Comparison of ENCODE assay signal across 2 cellular contexts in the genomic region with DNA sequence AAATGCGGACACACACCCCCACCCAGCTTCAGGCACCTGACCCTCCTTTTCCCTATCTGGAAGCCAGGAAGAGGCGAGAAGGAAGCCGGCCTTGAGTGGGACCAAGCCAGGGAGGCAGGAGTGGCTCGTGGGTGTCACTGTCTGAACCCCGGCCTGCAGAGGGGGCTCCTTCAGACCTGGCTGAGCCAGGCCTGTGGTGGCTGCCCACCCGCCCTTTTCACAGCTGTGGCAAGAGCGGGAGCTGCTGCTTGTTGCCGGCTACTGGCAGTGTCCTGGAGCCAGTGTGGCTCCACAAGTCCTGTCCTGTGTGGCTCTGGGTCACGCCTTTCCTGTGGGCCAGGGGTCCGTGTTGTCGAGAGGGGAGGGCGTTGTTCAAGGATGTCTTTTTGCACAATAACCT.
TF ChIP-seq lines count a peak whose summit lies in the region.

No MANE protein-coding gene starts in this region.

TF ChIP-seq in SK-N-SH, 30 proteins besides CTCF, POLR2A, EP300 and RAD21:
- TF ChIP-seq, protein P1, sequence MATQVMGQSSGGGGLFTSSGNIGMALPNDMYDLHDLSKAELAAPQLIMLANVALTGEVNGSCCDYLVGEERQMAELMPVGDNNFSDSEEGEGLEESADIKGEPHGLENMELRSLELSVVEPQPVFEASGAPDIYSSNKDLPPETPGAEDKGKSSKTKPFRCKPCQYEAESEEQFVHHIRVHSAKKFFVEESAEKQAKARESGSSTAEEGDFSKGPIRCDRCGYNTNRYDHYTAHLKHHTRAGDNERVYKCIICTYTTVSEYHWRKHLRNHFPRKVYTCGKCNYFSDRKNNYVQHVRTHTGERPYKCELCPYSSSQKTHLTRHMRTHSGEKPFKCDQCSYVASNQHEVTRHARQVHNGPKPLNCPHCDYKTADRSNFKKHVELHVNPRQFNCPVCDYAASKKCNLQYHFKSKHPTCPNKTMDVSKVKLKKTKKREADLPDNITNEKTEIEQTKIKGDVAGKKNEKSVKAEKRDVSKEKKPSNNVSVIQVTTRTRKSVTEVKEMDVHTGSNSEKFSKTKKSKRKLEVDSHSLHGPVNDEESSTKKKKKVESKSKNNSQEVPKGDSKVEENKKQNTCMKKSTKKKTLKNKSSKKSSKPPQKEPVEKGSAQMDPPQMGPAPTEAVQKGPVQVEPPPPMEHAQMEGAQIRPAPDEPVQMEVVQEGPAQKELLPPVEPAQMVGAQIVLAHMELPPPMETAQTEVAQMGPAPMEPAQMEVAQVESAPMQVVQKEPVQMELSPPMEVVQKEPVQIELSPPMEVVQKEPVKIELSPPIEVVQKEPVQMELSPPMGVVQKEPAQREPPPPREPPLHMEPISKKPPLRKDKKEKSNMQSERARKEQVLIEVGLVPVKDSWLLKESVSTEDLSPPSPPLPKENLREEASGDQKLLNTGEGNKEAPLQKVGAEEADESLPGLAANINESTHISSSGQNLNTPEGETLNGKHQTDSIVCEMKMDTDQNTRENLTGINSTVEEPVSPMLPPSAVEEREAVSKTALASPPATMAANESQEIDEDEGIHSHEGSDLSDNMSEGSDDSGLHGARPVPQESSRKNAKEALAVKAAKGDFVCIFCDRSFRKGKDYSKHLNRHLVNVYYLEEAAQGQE (IDR thresholded peaks at IDR 0.05; ENCODE audit: low read depth, low read length) = no peak
- no peak for TF ChIP-seq MEF2A (IDR thresholded peaks at IDR 0.05; ENCODE audit: borderline replicate concordance, low read depth)
- TF ChIP-seq, protein P2, sequence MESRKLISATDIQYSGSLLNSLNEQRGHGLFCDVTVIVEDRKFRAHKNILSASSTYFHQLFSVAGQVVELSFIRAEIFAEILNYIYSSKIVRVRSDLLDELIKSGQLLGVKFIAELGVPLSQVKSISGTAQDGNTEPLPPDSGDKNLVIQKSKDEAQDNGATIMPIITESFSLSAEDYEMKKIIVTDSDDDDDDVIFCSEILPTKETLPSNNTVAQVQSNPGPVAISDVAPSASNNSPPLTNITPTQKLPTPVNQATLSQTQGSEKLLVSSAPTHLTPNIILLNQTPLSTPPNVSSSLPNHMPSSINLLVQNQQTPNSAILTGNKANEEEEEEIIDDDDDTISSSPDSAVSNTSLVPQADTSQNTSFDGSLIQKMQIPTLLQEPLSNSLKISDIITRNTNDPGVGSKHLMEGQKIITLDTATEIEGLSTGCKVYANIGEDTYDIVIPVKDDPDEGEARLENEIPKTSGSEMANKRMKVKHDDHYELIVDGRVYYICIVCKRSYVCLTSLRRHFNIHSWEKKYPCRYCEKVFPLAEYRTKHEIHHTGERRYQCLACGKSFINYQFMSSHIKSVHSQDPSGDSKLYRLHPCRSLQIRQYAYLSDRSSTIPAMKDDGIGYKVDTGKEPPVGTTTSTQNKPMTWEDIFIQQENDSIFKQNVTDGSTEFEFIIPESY (IDR thresholded peaks at IDR 0.05; ENCODE audit: borderline replicate concordance, low read depth) = no peak
- TF ChIP-seq YY1 (IDR thresholded peaks at IDR 0.05; ENCODE audit: low read depth) = no peak
- no peak for TF ChIP-seq JUND (IDR thresholded peaks at IDR 0.05)
- TF ChIP-seq, protein P3, sequence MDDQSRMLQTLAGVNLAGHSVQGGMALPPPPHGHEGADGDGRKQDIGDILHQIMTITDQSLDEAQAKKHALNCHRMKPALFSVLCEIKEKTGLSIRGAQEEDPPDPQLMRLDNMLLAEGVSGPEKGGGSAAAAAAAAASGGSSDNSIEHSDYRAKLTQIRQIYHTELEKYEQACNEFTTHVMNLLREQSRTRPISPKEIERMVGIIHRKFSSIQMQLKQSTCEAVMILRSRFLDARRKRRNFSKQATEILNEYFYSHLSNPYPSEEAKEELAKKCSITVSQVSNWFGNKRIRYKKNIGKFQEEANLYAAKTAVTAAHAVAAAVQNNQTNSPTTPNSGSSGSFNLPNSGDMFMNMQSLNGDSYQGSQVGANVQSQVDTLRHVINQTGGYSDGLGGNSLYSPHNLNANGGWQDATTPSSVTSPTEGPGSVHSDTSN (IDR thresholded peaks at IDR 0.05) = no peak
- TF ChIP-seq NFIC (IDR thresholded peaks at IDR 0.05; ENCODE audit: borderline replicate concordance) = no peak
- TF ChIP-seq CHD2 (IDR thresholded peaks at IDR 0.05; ENCODE audit: low read length, partially characterized antibody) = no peak
- TF ChIP-seq GABPA (IDR thresholded peaks at IDR 0.05; ENCODE audit: low read depth) = no peak

TF ChIP-seq in SK-N-SH treated with all-trans-retinoic acid at 6 μM for 48 hours, 23 proteins besides CTCF, POLR2A, EP300 and RAD21 (continued from another document):
- TF ChIP-seq ISL1 (CRISPR knock-in tag; IDR thresholded peaks at IDR 0.05) = no peak
- TF ChIP-seq ZFP3 (CRISPR knock-in tag; IDR thresholded peaks at IDR 0.05) = no peak
- no peak for TF ChIP-seq ARNTL (CRISPR knock-in tag; IDR thresholded peaks at IDR 0.05; ENCODE audit: borderline replicate concordance, low read depth)
- TF ChIP-seq CSDC2 (CRISPR knock-in tag; IDR thresholded peaks at IDR 0.05) = no peak
- TF ChIP-seq, protein P4, sequence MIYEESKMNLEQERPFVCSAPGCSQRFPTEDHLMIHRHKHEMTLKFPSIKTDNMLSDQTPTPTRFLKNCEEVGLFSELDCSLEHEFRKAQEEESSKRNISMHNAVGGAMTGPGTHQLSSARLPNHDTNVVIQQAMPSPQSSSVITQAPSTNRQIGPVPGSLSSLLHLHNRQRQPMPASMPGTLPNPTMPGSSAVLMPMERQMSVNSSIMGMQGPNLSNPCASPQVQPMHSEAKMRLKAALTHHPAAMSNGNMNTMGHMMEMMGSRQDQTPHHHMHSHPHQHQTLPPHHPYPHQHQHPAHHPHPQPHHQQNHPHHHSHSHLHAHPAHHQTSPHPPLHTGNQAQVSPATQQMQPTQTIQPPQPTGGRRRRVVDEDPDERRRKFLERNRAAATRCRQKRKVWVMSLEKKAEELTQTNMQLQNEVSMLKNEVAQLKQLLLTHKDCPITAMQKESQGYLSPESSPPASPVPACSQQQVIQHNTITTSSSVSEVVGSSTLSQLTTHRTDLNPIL (CRISPR knock-in tag; IDR thresholded peaks at IDR 0.05; ENCODE audit: low read depth) = no peak
- TF ChIP-seq, protein P5, sequence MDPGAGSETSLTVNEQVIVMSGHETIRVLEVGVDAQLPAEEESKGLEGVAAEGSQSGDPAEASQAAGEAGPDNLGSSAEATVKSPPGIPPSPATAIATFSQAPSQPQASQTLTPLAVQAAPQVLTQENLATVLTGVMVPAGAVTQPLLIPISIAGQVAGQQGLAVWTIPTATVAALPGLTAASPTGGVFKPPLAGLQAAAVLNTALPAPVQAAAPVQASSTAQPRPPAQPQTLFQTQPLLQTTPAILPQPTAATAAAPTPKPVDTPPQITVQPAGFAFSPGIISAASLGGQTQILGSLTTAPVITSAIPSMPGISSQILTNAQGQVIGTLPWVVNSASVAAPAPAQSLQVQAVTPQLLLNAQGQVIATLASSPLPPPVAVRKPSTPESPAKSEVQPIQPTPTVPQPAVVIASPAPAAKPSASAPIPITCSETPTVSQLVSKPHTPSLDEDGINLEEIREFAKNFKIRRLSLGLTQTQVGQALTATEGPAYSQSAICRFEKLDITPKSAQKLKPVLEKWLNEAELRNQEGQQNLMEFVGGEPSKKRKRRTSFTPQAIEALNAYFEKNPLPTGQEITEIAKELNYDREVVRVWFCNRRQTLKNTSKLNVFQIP (CRISPR knock-in tag; IDR thresholded peaks at IDR 0.05; ENCODE audit: borderline replicate concordance, low read depth) = no peak
- TF ChIP-seq ESRRG (CRISPR knock-in tag; IDR thresholded peaks at IDR 0.05) = no peak
- TF ChIP-seq GLIS3 (CRISPR knock-in tag; IDR thresholded peaks at IDR 0.05) = no peak
- TF ChIP-seq TOX (CRISPR knock-in tag; IDR thresholded peaks at IDR 0.05; ENCODE audit: borderline replicate concordance) = no peak
- no peak for TF ChIP-seq ZC3H10 (CRISPR knock-in tag; IDR thresholded peaks at IDR 0.05)
- no peak for TF ChIP-seq SNAI2 (CRISPR knock-in tag; IDR thresholded peaks at IDR 0.05)
TF ChIP-seq in SK-N-SH treated with all-trans-retinoic acid at 6 μM for 48 hours: peak in this region for 0.
